Comparison of ENCODE assay signal across 30 cellular contexts in genomic region chr10:98586096-98586495, GRCh38.
"Had no signal": no experiment of that assay in that cellular context is flagged by ENCODE, and none has a peak within 500 bp of the region (broad histone marks: within the 10 kb centered on the region; RNA-seq: fewer than 3 reads in every experiment).

No MANE protein-coding gene starts in this region.

- H3K4me1 Mint-ChIP-seq: activated B cell treated with CpG ODN at 0.5 μM for 24 hours; activated CD8-positive, alpha-beta memory T cell treated with anti-CD3 and anti-CD28 coated beads, Interleukin-2, amount 10 ng/mL, durations not matched to agents 7 days and 5 days; activated naive CD4-positive, alpha-beta T cell treated with anti-CD3 and anti-CD28 coated beads, Interleukin-2, amount 50 U/mL, for 24 hours; activated naive CD8-positive, alpha-beta T cell treated with anti-CD3 and anti-CD28 coated beads for 36 hours; activated naive CD8-positive, alpha-beta T cell treated with anti-CD3 and anti-CD28 coated beads, Interleukin-2, amount 50 U/mL, for 24 hours; central memory CD8-positive, alpha-beta T cell had no signal

- H3K4me3 Mint-ChIP-seq: activated B cell treated with CpG ODN at 0.5 μM for 24 hours; activated CD8-positive, alpha-beta memory T cell treated with anti-CD3 and anti-CD28 coated beads, Interleukin-2, amount 10 ng/mL, durations not matched to agents 7 days and 5 days; activated CD8-positive, alpha-beta T cell treated with anti-CD3 and anti-CD28 coated beads, Interleukin-2, amount 10 ng/mL, durations not matched to agents 7 days and 5 days; activated naive CD4-positive, alpha-beta T cell treated with anti-CD3 and anti-CD28 coated beads for 36 hours; activated naive CD4-positive, alpha-beta T cell treated with anti-CD3 and anti-CD28 coated beads, Interleukin-2, amount 50 U/mL, for 24 hours; activated naive CD8-positive, alpha-beta T cell treated with anti-CD3 and anti-CD28 coated beads for 36 hours; activated naive CD8-positive, alpha-beta T cell treated with anti-CD3 and anti-CD28 coated beads, Interleukin-2, amount 50 U/mL, for 24 hours; activated T-helper 1 cell treated with anti-CD3 and anti-CD28 coated beads, Interleukin-12 subunit alpha, Interleukin-12 subunit beta, Interleukin-2, Interleukin-4 antibody, amounts not matched to agents 30 ng/mL and 10 ng/mL and 1 ng/mL, durations not matched to agents 14 hours and 24 hours and 36 hours; brain; central memory CD8-positive, alpha-beta T cell; dendritic cell treated with granulocyte-macrophage colony-stimulating factor and Interleukin-4, amounts not matched to agents 40 ng/mL and 50 ng/mL, for 4 days; endodermal cell had no signal

- ATAC-seq: activated CD4-positive, CD25-positive, alpha-beta regulatory T cell treated with anti-CD3 and anti-CD28 coated beads, Interleukin-2, amount 50 U/mL, for 24 hours; activated CD8-positive, alpha-beta memory T cell treated with anti-CD3 and anti-CD28 coated beads, Interleukin-2, amount 10 ng/mL, durations not matched to agents 7 days and 5 days; activated CD8-positive, alpha-beta T cell treated with anti-CD3 and anti-CD28 coated beads, Interleukin-2, amount 10 ng/mL, durations not matched to agents 7 days and 5 days; activated naive CD8-positive, alpha-beta T cell treated with anti-CD3 and anti-CD28 coated beads, Interleukin-2, amount 50 U/mL, for 24 hours had no signal

- FAIRE-seq: TTC549 had no signal

- H3K27me3 Mint-ChIP-seq: brain had no signal

- DNase-seq: activated B cell treated with CpG ODN at 0.5 μM for 24 hours; activated CD4-positive, alpha-beta T cell treated with anti-CD3 and anti-CD28 coated beads for 48 hours; activated CD4-positive, alpha-beta T cell treated with anti-CD3 and anti-CD28 coated beads, Interleukin-2, amount 50 U/mL, for 1 hour; activated CD4-positive, alpha-beta T cell treated with anti-CD3 and anti-CD28 coated beads, Interleukin-2, amount 50 U/mL, for 48 hours; activated CD8-positive, alpha-beta memory T cell treated with anti-CD3 and anti-CD28 coated beads, Interleukin-2, amount 10 ng/mL, durations not matched to agents 7 days and 5 days; activated CD8-positive, alpha-beta memory T cell treated with anti-CD3 and anti-CD28 coated beads, Interleukin-2, amount 50 U/mL, for 4 hours; activated CD8-positive, alpha-beta T cell treated with anti-CD3 and anti-CD28 coated beads, Interleukin-2, amount 10 ng/mL, durations not matched to agents 7 days and 5 days; activated effector memory CD4-positive, alpha-beta T cell treated with anti-CD3 and anti-CD28 coated beads, Interleukin-2, amount 50 U/mL, for 16 hours; activated naive CD4-positive, alpha-beta T cell treated with anti-CD3 and anti-CD28 coated beads for 36 hours; activated naive CD8-positive, alpha-beta T cell treated with anti-CD3 and anti-CD28 coated beads for 36 hours; activated naive CD8-positive, alpha-beta T cell treated with anti-CD3 and anti-CD28 coated beads, Interleukin-2, amount 50 U/mL, for 24 hours; activated T-cell treated with anti-CD3 and anti-CD28 coated beads, Interleukin-2, amount 50 U/mL, for 1 hour; activated T-cell treated with anti-CD3 and anti-CD28 coated beads, Interleukin-2, amount 50 U/mL, for 48 hours; adrenal gland; dorsolateral prefrontal cortex; effector memory CD4-positive, alpha-beta T cell; endodermal cell; esophagus squamous epithelium; foreskin fibroblast; head of caudate nucleus; T-helper 2 cell; WERI-Rb-1 had no signal

- H3K9me3 Mint-ChIP-seq: activated B cell treated with CpG ODN at 0.5 μM for 24 hours; activated naive CD4-positive, alpha-beta T cell treated with anti-CD3 and anti-CD28 coated beads for 36 hours; activated naive CD4-positive, alpha-beta T cell treated with anti-CD3 and anti-CD28 coated beads, Interleukin-2, amount 50 U/mL, for 24 hours; activated naive CD8-positive, alpha-beta T cell treated with anti-CD3 and anti-CD28 coated beads for 36 hours; activated naive CD8-positive, alpha-beta T cell treated with anti-CD3 and anti-CD28 coated beads, Interleukin-2, amount 50 U/mL, for 24 hours; activated T-helper 1 cell treated with anti-CD3 and anti-CD28 coated beads, Interleukin-12 subunit alpha, Interleukin-12 subunit beta, Interleukin-2, Interleukin-4 antibody, amounts not matched to agents 30 ng/mL and 10 ng/mL and 1 ng/mL, durations not matched to agents 14 hours and 24 hours and 36 hours; activated T-helper 2 cell treated with anti-CD3 and anti-CD28 coated beads, Interferon-gamma antibody, Interleukin-2, Interleukin-4, amounts not matched to agents 10 μg/mL and 5 μg/mL and 100 μg/mL, durations not matched to agents 14 hours and 24 hours and 36 hours; brain; central memory CD8-positive, alpha-beta T cell; dendritic cell treated with granulocyte-macrophage colony-stimulating factor and Interleukin-4, amounts not matched to agents 40 ng/mL and 50 ng/mL, for 4 days; endodermal cell had no signal

- H3K36me3 Mint-ChIP-seq: activated CD8-positive, alpha-beta memory T cell treated with anti-CD3 and anti-CD28 coated beads, Interleukin-2, amount 10 ng/mL, durations not matched to agents 7 days and 5 days; activated naive CD4-positive, alpha-beta T cell treated with anti-CD3 and anti-CD28 coated beads, Interleukin-2, amount 50 U/mL, for 24 hours; activated naive CD8-positive, alpha-beta T cell treated with anti-CD3 and anti-CD28 coated beads for 36 hours; brain had no signal

- H3K27ac Mint-ChIP-seq: activated B cell treated with CpG ODN at 0.5 μM for 24 hours; activated CD8-positive, alpha-beta memory T cell treated with anti-CD3 and anti-CD28 coated beads, Interleukin-2, amount 10 ng/mL, durations not matched to agents 7 days and 5 days; activated CD8-positive, alpha-beta T cell treated with anti-CD3 and anti-CD28 coated beads, Interleukin-2, amount 10 ng/mL, durations not matched to agents 7 days and 5 days; activated naive CD4-positive, alpha-beta T cell treated with anti-CD3 and anti-CD28 coated beads for 36 hours; activated naive CD4-positive, alpha-beta T cell treated with anti-CD3 and anti-CD28 coated beads, Interleukin-2, amount 50 U/mL, for 24 hours; activated naive CD8-positive, alpha-beta T cell treated with anti-CD3 and anti-CD28 coated beads for 36 hours; activated naive CD8-positive, alpha-beta T cell treated with anti-CD3 and anti-CD28 coated beads, Interleukin-2, amount 50 U/mL, for 24 hours; activated T-helper 1 cell treated with anti-CD3 and anti-CD28 coated beads, Interleukin-12 subunit alpha, Interleukin-12 subunit beta, Interleukin-2, Interleukin-4 antibody, amounts not matched to agents 30 ng/mL and 10 ng/mL and 1 ng/mL, durations not matched to agents 14 hours and 24 hours and 36 hours; activated T-helper 2 cell treated with anti-CD3 and anti-CD28 coated beads, Interferon-gamma antibody, Interleukin-2, Interleukin-4, amounts not matched to agents 10 μg/mL and 5 μg/mL and 100 μg/mL, durations not matched to agents 14 hours and 24 hours and 36 hours; brain; dendritic cell treated with granulocyte-macrophage colony-stimulating factor and Interleukin-4, amounts not matched to agents 40 ng/mL and 50 ng/mL, for 4 days; endodermal cell had no signal
